ENCODE assay signal across 12 cellular contexts in the genomic region with DNA sequence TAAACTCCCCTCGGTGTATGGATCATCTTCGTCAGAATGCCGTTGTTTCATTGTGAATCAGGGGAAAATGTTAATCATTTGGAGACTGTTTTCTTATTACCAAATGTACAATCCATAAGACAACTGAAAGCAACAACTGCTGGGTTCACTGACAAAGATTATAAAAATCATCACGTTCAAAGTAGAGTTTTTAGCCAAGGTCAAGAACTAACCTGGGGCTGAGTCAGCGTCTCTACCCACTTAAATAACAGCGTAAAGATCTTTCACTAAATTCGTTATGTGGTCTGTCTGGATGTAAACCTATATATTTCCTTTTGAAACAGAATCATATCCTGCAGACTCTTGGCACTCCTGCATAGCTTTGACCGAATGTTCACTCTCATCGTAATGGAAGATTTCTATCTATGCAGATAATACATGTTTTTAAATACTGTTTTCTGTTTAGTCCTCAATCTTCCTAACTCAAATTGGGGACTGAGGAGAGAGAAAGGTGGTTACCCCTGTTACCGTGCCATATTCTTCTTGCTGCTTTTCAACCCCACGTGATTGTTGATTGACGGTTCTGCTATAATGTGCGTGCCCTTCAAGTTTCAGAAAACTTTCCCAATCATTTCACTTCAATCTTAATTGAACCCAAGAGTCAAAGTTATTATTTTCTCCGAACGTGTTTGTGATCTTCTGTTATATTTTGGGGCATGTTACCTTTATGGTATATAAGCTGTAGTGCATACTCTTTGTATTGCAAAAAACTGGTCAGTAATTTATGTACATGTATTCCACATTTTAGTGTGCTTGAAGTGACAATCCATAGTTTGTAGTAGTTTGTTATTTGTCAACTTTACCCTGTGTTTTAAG. TPM values are rescaled to one million over a fixed set of nuclear protein-coding genes. Genes with fewer than 3 reads are reported as not detected.
A peak's percentile ranks its signal among the peaks of the same experiment; 100 is the strongest.
DNase-seq lines count a peak whose midpoint lies in the region; ATAC-seq and TF ChIP-seq lines count a peak whose summit lies in the region.
"Had no signal": no experiment of that assay in that cellular context is flagged by ENCODE, and none has a peak within 500 bp of the region (broad histone marks: within the 10 kb centered on the region; RNA-seq: fewer than 3 reads in every experiment).

No MANE protein-coding gene starts in this region.

- no peaks in the 10 kb centered on the region for H4K20me1 ChIP-seq in Loucy (ENCODE audit: insufficient read depth, low read length, poor library complexity, severe bottlenecking)

- H3K27me3 Mint-ChIP-seq in activated naive CD4-positive, alpha-beta T cell treated with anti-CD3 and anti-CD28 coated beads, Interleukin-2, amount 10 ng/mL, durations not matched to agents 7 days and 5 days: no peaks in the 10 kb centered on the region
- no peaks in the 10 kb centered on the region for H3K27me3 Mint-ChIP-seq in mesothelial cell of epicardium (ENCODE audit: low read depth)

- peaks cover 54% of the 10 kb centered on the region for H3K36me3 Mint-ChIP-seq in activated naive CD4-positive, alpha-beta T cell treated with anti-CD3 and anti-CD28 coated beads, Interleukin-2, amount 10 ng/mL, durations not matched to agents 7 days and 5 days
- H3K36me3 Mint-ChIP-seq in mesothelial cell of epicardium: no peaks in the 10 kb centered on the region

- in situ Hi-C loops in Caki2 (cut with HindIII; ENCODE audit: low pct_unique_long_range_greater_than_20kb, low sequenced_read_pairs): no loop called here

- peak overlapping the region; percentile 28 for H3K4me3 ChIP-seq in Loucy (ENCODE audit: low read length, poor library complexity, severe bottlenecking)

- H3K4me2 ChIP-seq in Loucy (ENCODE audit: low read depth, low read length, poor library complexity, severe bottlenecking): peak overlapping the region; percentile 44

- H3K4me1 ChIP-seq in Loucy (ENCODE audit: insufficient read depth, low read length, poor library complexity, severe bottlenecking): peaks cover 47% of the 10 kb centered on the region

- H3K9me3 Mint-ChIP-seq in activated naive CD4-positive, alpha-beta T cell treated with anti-CD3 and anti-CD28 coated beads, Interleukin-2, amount 10 ng/mL, durations not matched to agents 7 days and 5 days: no peaks in the 10 kb centered on the region
- peaks cover 3% of the 10 kb centered on the region for H3K9me3 Mint-ChIP-seq in mesothelial cell of epicardium

- H3F3A ChIP-seq in Loucy (ENCODE audit: low read depth): peaks cover 13% of the 10 kb centered on the region

- no peak overlapping the region for H3K4me3 Mint-ChIP-seq in activated naive CD4-positive, alpha-beta T cell treated with anti-CD3 and anti-CD28 coated beads, Interleukin-2, amount 10 ng/mL, durations not matched to agents 7 days and 5 days
- no peak overlapping the region for H3K4me3 Mint-ChIP-seq in mesothelial cell of epicardium

- no peaks in the 10 kb centered on the region for H3K36me3 ChIP-seq in Loucy (ENCODE audit: insufficient read depth, low read length)

- TF ChIP-seq CTCF in Loucy (conservative IDR thresholded peaks at IDR 0.05; ENCODE audit: low read length) (no peak), mesothelial cell of epicardium (IDR thresholded peaks at IDR 0.05; ENCODE audit: unreplicated experiment) (no peak)

- H3K9me3 ChIP-seq in Loucy (ENCODE audit: insufficient read depth, low read depth, low read length): no peaks in the 10 kb centered on the region

- no peaks in the 10 kb centered on the region for H3K9me2 ChIP-seq in Loucy (replicated peaks; ENCODE audit: low read depth, low read length)

- H2AFZ ChIP-seq in Loucy (ENCODE audit: low read length): no peak overlapping the region

- peak overlapping the region; percentile 12 for H3K9ac ChIP-seq in Loucy (ENCODE audit: low read depth, low read length, poor library complexity, severe bottlenecking)

- DNase-seq in Caki2 (ENCODE audit: low read depth) (peak; percentile 37), mesothelial cell of epicardium (ENCODE audit: low spot score in 2 of 2, unreplicated experiment in 2 of 2) (no peak), EL (no peak), SIG-M5 treated with dmso at 0.1 percent for 504 hours (lab: John Stamatoyannopoulos, UW; ENCODE audit: unreplicated experiment) (no peak)
- DNase-seq in activated naive CD4-positive, alpha-beta T cell treated with anti-CD3 and anti-CD28 coated beads, Interleukin-2, amount 10 ng/mL, durations not matched to agents 7 days and 5 days: no peak
- DNase-seq: COR-L47, KG1, NCI-H1930 had no signal

- CTCF ChIA-PET in activated naive CD4-positive, alpha-beta T cell treated with anti-CD3 and anti-CD28 coated beads, Interleukin-2, amount 10 ng/mL, durations not matched to agents 7 days and 5 days (lab: Charles Lee): interaction anchor here (0.7 to 3.6 kb wide), 11 partner anchors 13 to 339 kb away, joined by 3 to 39 read pairs (median 6); a partner anchor contains a TSS

- peaks cover 71% of the 10 kb centered on the region for H3K4me1 Mint-ChIP-seq in activated naive CD4-positive, alpha-beta T cell treated with anti-CD3 and anti-CD28 coated beads, Interleukin-2, amount 10 ng/mL, durations not matched to agents 7 days and 5 days
- H3K4me1 Mint-ChIP-seq in mesothelial cell of epicardium: peaks cover 35% of the 10 kb centered on the region

- ATAC-seq in GM21723 (IDR thresholded peaks at IDR 0.05; ENCODE audit: unreplicated experiment) (no peak), GM19324 (IDR thresholded peaks at IDR 0.05; ENCODE audit: low FRiP score, unreplicated experiment) (no peak)
- ATAC-seq: foreskin keratinocyte had no signal

- H3K79me2 ChIP-seq in Loucy (ENCODE audit: insufficient read depth, low read length): no peaks in the 10 kb centered on the region

- peak overlapping the region; percentile 77 for H3K27ac Mint-ChIP-seq in activated naive CD4-positive, alpha-beta T cell treated with anti-CD3 and anti-CD28 coated beads, Interleukin-2, amount 10 ng/mL, durations not matched to agents 7 days and 5 days
- H3K27ac Mint-ChIP-seq in mesothelial cell of epicardium: peak overlapping the region; percentile 56

- no peaks in the 10 kb centered on the region for H3K27me3 ChIP-seq in Loucy (ENCODE audit: insufficient read depth, low read length, poor library complexity, severe bottlenecking)
- H3K27me3 ChIP-seq: foreskin keratinocyte had no signal

RNA-seq across cellular contexts. Expression of a gene that starts 15.6 kb away (rescaled TPM):
- total RNA-seq in Caki2 (2014; rRNA removed; shearing (Covaris generic); ENCODE audit: low replicate concordance): not detected in 2 replicates
- total RNA-seq in mesothelial cell of epicardium: 0.31 to 0.51 TPM (median 0.38 TPM) in 3 replicates

RNA-seq across cellular contexts. Expression of a gene that starts 37.6 kb away (rescaled TPM):
- total RNA-seq in Caki2 (2014; rRNA removed; shearing (Covaris generic); ENCODE audit: low replicate concordance): 4.0 and 13.7 TPM in 2 replicates
- total RNA-seq in mesothelial cell of epicardium: 9.5 to 14.7 TPM (median 11.8 TPM) in 3 replicates
